ENCODE assay signal across 1 cellular context in the genomic region with DNA sequence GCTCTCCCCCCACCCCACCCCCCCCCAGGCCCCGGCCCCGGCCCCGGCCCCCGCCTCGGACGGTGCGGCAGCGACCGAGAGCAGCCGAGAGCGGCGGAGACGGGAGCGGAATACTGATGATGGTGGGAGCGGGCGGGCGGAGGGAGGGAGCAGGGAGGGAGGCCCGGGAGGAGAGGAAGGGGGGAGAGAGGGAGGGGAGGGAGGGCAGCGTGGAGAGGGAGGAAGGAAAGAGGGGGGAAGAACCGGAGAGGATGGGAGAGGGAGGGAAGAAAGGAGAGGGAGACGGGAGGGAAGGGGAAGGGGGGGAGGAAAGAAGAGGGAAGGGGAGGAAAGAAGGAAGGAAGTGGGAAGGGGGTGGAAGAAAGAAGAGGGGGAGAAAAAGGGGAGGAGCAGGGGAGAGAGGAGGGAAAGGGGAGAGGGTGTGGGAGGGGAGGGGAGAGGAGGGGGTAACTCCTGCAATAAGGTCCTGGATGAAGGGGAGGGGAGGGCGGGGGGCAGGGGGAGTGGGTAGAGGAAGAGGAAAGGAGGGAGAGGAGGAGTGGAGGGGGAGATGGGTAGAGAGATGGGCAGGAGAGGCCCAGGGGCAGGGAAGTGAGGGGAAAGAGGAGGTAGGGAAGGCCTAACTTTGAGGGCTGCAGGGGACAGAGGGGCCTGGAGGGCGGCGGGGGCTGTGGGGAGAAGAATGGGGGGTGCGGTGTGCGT.
TF ChIP-seq lines count a peak whose summit lies in the region.

A gene with protein sequence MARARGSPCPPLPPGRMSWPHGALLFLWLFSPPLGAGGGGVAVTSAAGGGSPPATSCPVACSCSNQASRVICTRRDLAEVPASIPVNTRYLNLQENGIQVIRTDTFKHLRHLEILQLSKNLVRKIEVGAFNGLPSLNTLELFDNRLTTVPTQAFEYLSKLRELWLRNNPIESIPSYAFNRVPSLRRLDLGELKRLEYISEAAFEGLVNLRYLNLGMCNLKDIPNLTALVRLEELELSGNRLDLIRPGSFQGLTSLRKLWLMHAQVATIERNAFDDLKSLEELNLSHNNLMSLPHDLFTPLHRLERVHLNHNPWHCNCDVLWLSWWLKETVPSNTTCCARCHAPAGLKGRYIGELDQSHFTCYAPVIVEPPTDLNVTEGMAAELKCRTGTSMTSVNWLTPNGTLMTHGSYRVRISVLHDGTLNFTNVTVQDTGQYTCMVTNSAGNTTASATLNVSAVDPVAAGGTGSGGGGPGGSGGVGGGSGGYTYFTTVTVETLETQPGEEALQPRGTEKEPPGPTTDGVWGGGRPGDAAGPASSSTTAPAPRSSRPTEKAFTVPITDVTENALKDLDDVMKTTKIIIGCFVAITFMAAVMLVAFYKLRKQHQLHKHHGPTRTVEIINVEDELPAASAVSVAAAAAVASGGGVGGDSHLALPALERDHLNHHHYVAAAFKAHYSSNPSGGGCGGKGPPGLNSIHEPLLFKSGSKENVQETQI (minus strand): TSS at position 115 of the 702 bp plus-strand sequence. CDS start 19,597 bp downstream, outside the sequence.

TF ChIP-seq in HEK293, 187 proteins besides CTCF, POLR2A, EP300 and RAD21 (continued from another document and continues in another):
- TF ChIP-seq YY1 (tag by site-specific recombination; IDR thresholded peaks at IDR 0.05) = no peak
- TF ChIP-seq MEIS1 (CRISPR knock-in tag; IDR thresholded peaks at IDR 0.05; ENCODE audit: borderline replicate concordance) = no peak
- TF ChIP-seq ZNF239 (tag by site-specific recombination; IDR thresholded peaks at IDR 0.05) = no peak
- TF ChIP-seq ZBTB8A (tag by site-specific recombination; IDR thresholded peaks at IDR 0.05) = no peak
- TF ChIP-seq KLF1 (tag by site-specific recombination; IDR thresholded peaks at IDR 0.05) = peak; percentile 36; the same call in 1 of the 2 replicates
- TF ChIP-seq GLI4 (tag by site-specific recombination; IDR thresholded peaks at IDR 0.05) = peak; percentile 55; the same call in 1 of the 2 replicates
- no peak for TF ChIP-seq GLIS2 (tag by site-specific recombination; IDR thresholded peaks at IDR 0.05)
- TF ChIP-seq, protein P1, sequence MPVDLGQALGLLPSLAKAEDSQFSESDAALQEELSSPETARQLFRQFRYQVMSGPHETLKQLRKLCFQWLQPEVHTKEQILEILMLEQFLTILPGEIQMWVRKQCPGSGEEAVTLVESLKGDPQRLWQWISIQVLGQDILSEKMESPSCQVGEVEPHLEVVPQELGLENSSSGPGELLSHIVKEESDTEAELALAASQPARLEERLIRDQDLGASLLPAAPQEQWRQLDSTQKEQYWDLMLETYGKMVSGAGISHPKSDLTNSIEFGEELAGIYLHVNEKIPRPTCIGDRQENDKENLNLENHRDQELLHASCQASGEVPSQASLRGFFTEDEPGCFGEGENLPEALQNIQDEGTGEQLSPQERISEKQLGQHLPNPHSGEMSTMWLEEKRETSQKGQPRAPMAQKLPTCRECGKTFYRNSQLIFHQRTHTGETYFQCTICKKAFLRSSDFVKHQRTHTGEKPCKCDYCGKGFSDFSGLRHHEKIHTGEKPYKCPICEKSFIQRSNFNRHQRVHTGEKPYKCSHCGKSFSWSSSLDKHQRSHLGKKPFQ (tag by site-specific recombination; IDR thresholded peaks at IDR 0.05) = no peak
- TF ChIP-seq, protein P2, sequence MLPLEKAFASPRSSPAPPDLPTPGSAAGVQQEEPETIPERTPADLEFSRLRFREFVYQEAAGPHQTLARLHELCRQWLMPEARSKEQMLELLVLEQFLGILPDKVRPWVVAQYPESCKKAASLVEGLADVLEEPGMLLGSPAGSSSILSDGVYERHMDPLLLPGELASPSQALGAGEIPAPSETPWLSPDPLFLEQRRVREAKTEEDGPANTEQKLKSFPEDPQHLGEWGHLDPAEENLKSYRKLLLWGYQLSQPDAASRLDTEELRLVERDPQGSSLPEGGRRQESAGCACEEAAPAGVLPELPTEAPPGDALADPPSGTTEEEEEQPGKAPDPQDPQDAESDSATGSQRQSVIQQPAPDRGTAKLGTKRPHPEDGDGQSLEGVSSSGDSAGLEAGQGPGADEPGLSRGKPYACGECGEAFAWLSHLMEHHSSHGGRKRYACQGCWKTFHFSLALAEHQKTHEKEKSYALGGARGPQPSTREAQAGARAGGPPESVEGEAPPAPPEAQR (tag by site-specific recombination; IDR thresholded peaks at IDR 0.05) = peak; percentile 74; the same call in 1 of the 2 replicates
- TF ChIP-seq ZFP3 (tag by site-specific recombination; IDR thresholded peaks at IDR 0.05; ENCODE audit: low read depth) = no peak
- TF ChIP-seq, protein P3, sequence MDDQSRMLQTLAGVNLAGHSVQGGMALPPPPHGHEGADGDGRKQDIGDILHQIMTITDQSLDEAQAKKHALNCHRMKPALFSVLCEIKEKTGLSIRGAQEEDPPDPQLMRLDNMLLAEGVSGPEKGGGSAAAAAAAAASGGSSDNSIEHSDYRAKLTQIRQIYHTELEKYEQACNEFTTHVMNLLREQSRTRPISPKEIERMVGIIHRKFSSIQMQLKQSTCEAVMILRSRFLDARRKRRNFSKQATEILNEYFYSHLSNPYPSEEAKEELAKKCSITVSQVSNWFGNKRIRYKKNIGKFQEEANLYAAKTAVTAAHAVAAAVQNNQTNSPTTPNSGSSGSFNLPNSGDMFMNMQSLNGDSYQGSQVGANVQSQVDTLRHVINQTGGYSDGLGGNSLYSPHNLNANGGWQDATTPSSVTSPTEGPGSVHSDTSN (CRISPR knock-in tag; IDR thresholded peaks at IDR 0.05) = no peak
- no peak for TF ChIP-seq ZNF266 (tag by site-specific recombination; IDR thresholded peaks at IDR 0.05; ENCODE audit: low read depth)
- TF ChIP-seq ZNF843 (tag by site-specific recombination; IDR thresholded peaks at IDR 0.05) = 0 out of 2 replicates have a peak, but pooled peaks have one; percentile 36
- TF ChIP-seq ZNF768 (tag by site-specific recombination; IDR thresholded peaks at IDR 0.05) = no peak
- no peak for TF ChIP-seq ZBTB48 (tag by site-specific recombination; IDR thresholded peaks at IDR 0.05)
- TF ChIP-seq ZFHX2 (tag by site-specific recombination; conservative IDR thresholded peaks at IDR 0.05) = peak; percentile 74
- no peak for TF ChIP-seq ZNF302 (tag by site-specific recombination; IDR thresholded peaks at IDR 0.05; ENCODE audit: low read depth)
- TF ChIP-seq, protein P4, sequence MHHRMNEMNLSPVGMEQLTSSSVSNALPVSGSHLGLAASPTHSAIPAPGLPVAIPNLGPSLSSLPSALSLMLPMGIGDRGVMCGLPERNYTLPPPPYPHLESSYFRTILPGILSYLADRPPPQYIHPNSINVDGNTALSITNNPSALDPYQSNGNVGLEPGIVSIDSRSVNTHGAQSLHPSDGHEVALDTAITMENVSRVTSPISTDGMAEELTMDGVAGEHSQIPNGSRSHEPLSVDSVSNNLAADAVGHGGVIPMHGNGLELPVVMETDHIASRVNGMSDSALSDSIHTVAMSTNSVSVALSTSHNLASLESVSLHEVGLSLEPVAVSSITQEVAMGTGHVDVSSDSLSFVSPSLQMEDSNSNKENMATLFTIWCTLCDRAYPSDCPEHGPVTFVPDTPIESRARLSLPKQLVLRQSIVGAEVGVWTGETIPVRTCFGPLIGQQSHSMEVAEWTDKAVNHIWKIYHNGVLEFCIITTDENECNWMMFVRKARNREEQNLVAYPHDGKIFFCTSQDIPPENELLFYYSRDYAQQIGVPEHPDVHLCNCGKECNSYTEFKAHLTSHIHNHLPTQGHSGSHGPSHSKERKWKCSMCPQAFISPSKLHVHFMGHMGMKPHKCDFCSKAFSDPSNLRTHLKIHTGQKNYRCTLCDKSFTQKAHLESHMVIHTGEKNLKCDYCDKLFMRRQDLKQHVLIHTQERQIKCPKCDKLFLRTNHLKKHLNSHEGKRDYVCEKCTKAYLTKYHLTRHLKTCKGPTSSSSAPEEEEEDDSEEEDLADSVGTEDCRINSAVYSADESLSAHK (tag by site-specific recombination; IDR thresholded peaks at IDR 0.05) = peak; percentile 29; the same call in 1 of the 2 replicates
- TF ChIP-seq ZNF558 (tag by site-specific recombination; IDR thresholded peaks at IDR 0.05) = no peak
- no peak for TF ChIP-seq ZNF791 (tag by site-specific recombination; IDR thresholded peaks at IDR 0.05)
- no peak for TF ChIP-seq TRIM28 (IDR thresholded peaks at IDR 0.05; ENCODE audit: borderline replicate concordance, low read length)
- no peak for TF ChIP-seq ZNF776 (tag by site-specific recombination; IDR thresholded peaks at IDR 0.05; ENCODE audit: borderline replicate concordance)
- TF ChIP-seq ZNF292 (tag by site-specific recombination; IDR thresholded peaks at IDR 0.05; ENCODE audit: borderline replicate concordance, low read depth) = no peak
- TF ChIP-seq ZNF112 (tag by site-specific recombination; IDR thresholded peaks at IDR 0.05) = no peak
- TF ChIP-seq ZNF777 (tag by site-specific recombination; IDR thresholded peaks at IDR 0.05; ENCODE audit: borderline replicate concordance) = no peak
- TF ChIP-seq ZNF366 (tag by site-specific recombination; conservative IDR thresholded peaks at IDR 0.05) = no peak
- TF ChIP-seq ZEB2 (tag by site-specific recombination; IDR thresholded peaks at IDR 0.05) = no peak
- no peak for TF ChIP-seq HOXA7 (CRISPR knock-in tag; IDR thresholded peaks at IDR 0.05; ENCODE audit: borderline replicate concordance)
- TF ChIP-seq ZNF211 (tag by site-specific recombination; IDR thresholded peaks at IDR 0.05; ENCODE audit: low read depth) = no peak
- no peak for TF ChIP-seq ZNF501 (tag by site-specific recombination; IDR thresholded peaks at IDR 0.05)
- TF ChIP-seq, protein P5, sequence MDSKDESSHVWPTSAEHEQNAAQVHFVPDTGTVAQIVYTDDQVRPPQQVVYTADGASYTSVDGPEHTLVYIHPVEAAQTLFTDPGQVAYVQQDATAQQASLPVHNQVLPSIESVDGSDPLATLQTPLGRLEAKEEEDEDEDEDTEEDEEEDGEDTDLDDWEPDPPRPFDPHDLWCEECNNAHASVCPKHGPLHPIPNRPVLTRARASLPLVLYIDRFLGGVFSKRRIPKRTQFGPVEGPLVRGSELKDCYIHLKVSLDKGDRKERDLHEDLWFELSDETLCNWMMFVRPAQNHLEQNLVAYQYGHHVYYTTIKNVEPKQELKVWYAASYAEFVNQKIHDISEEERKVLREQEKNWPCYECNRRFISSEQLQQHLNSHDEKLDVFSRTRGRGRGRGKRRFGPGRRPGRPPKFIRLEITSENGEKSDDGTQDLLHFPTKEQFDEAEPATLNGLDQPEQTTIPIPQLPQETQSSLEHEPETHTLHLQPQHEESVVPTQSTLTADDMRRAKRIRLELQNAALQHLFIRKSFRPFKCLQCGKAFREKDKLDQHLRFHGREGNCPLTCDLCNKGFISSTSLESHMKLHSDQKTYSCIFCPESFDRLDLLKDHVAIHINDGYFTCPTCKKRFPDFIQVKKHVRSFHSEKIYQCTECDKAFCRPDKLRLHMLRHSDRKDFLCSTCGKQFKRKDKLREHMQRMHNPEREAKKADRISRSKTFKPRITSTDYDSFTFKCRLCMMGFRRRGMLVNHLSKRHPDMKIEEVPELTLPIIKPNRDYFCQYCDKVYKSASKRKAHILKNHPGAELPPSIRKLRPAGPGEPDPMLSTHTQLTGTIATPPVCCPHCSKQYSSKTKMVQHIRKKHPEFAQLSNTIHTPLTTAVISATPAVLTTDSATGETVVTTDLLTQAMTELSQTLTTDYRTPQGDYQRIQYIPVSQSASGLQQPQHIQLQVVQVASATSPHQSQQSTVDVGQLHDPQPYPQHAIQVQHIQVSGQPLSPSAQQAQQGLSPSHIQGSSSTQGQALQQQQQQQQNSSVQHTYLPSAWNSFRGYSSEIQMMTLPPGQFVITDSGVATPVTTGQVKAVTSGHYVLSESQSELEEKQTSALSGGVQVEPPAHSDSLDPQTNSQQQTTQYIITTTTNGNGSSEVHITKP (tag by site-specific recombination; IDR thresholded peaks at IDR 0.05) = peak; percentile 24
- TF ChIP-seq, protein P6, sequence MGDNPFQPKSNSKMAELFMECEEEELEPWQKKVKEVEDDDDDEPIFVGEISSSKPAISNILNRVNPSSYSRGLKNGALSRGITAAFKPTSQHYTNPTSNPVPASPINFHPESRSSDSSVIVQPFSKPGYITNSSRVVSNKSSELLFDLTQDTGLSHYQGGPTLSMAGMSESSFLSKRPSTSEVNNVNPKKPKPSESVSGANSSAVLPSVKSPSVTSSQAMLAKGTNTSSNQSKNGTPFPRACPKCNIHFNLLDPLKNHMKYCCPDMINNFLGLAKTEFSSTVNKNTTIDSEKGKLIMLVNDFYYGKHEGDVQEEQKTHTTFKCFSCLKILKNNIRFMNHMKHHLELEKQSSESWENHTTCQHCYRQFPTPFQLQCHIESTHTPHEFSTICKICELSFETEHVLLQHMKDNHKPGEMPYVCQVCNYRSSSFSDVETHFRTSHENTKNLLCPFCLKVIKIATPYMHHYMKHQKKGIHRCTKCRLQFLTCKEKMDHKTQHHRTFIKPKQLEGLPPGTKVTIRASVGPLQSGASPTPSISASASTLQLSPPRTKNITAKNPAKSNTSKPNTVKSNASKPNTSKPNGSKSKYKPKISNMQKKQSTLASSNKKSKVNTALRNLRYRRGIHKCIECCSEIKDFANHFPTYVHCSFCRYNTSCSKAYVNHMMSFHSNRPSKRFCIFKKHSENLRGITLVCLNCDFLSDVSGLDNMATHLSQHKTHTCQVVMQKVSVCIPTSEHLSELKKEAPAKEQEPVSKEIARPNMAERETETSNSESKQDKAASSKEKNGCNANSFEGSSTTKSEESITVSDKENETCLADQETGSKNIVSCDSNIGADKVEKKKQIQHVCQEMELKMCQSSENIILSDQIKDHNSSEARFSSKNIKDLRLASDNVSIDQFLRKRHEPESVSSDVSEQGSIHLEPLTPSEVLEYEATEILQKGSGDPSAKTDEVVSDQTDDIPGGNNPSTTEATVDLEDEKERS (tag by site-specific recombination; IDR thresholded peaks at IDR 0.05) = no peak
- TF ChIP-seq WT1 (tag by site-specific recombination; IDR thresholded peaks at IDR 0.05) = peak; percentile 95
- TF ChIP-seq, protein P7, sequence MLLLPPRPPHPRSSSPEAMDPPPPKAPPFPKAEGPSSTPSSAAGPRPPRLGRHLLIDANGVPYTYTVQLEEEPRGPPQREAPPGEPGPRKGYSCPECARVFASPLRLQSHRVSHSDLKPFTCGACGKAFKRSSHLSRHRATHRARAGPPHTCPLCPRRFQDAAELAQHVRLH (tag by site-specific recombination; IDR thresholded peaks at IDR 0.05) = no peak
- TF ChIP-seq ZNF76 (tag by site-specific recombination; IDR thresholded peaks at IDR 0.05; ENCODE audit: borderline replicate concordance, low read depth) = no peak
- TF ChIP-seq MYNN (tag by site-specific recombination; IDR thresholded peaks at IDR 0.05; ENCODE audit: borderline replicate concordance) = no peak
- TF ChIP-seq, protein P8, sequence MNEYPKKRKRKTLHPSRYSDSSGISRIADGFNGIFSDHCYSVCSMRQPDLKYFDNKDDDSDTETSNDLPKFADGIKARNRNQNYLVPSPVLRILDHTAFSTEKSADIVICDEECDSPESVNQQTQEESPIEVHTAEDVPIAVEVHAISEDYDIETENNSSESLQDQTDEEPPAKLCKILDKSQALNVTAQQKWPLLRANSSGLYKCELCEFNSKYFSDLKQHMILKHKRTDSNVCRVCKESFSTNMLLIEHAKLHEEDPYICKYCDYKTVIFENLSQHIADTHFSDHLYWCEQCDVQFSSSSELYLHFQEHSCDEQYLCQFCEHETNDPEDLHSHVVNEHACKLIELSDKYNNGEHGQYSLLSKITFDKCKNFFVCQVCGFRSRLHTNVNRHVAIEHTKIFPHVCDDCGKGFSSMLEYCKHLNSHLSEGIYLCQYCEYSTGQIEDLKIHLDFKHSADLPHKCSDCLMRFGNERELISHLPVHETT (tag by site-specific recombination; IDR thresholded peaks at IDR 0.05) = no peak
